In the genomic region with DNA sequence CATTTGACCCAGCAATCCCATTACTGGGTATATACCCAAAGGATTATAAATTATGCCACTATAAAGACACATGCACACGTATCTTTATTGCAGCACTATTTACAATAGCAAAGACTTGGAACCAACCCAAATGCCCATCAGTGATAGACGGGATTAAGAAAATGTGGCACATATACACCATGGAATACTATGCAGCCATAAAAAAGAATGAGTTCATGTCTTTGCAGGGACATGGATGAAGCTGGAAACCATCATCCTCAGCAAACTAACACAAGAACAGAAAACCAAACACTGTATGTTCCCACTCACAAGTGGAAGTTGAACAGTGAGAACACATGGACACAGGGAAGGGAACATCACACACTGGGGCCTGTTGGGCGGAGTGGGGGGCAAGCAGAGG, we compare ENCODE assay signal across 1 cellular context. TPM values are rescaled to one million over a fixed set of nuclear protein-coding genes. Genes with fewer than 3 reads are reported as not detected.
"Had no signal": no experiment of that assay in that cellular context is flagged by ENCODE, and none has a peak within 500 bp of the region (broad histone marks: within the 10 kb centered on the region; RNA-seq: fewer than 3 reads in every experiment).

No MANE protein-coding gene starts in this region.

RNA-seq across cellular contexts. Expression of gene IDNK, which starts 9.6 kb away (rescaled TPM):
- total RNA-seq: vagina had no signal
